Comparison of ENCODE assay signal across 1 cellular context in genomic region chr21:38807987-38808386, GRCh38.
TF ChIP-seq lines count a peak whose summit lies in the region.

No MANE protein-coding gene starts in this region.

TF ChIP-seq in WTC11, 78 proteins besides CTCF, POLR2A, EP300 and RAD21 (continued from another document):
- no peak for TF ChIP-seq CDX4 (CRISPR knock-in tag; IDR thresholded peaks at IDR 0.05; ENCODE audit: borderline replicate concordance)
- no peak for TF ChIP-seq SP1 (CRISPR knock-in tag; conservative IDR thresholded peaks at IDR 0.05)
- TF ChIP-seq ZNF425 (CRISPR knock-in tag; conservative IDR thresholded peaks at IDR 0.05): no peak
- no peak for TF ChIP-seq PRDM15 (CRISPR knock-in tag; IDR thresholded peaks at IDR 0.05)
- TF ChIP-seq E2F1 (CRISPR knock-in tag; IDR thresholded peaks at IDR 0.05): no peak
- TF ChIP-seq KAT7 (CRISPR knock-in tag; IDR thresholded peaks at IDR 0.05; ENCODE audit: borderline replicate concordance): no peak
